Comparison of ENCODE assay signal across 8 cellular contexts in the genomic region with DNA sequence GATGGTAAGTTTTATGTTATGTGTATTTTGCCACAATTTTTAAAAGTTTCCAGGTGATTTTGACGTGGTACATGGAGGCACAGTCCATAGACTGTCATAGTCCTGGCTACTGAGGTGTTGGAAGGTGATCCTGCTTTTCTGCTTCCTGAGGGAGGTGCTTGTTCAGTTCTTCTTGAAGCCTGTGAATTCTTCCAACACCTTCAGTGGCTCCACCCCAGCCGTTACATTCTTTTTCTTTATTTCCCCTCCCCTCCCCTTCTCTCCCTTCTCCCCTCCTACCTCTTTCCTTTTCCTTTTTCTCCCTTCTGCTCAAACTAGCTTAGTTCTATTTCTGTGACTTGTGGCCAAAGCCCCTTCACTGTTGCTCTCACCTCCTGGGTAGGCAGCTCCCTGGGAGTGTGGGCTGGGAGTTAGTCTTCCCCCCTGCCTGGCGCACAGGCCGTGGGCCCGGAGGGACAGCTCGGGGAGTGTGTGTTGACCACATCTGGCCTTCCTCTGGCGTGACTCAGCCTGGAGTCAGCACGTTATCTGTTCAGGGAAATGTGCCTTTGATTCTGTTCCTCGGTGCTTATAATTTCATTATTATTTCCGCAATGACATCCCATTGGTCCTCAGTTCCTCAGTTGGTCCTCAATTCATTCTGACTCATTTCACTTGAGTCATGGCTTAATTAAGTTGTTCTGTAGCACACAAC.
A peak's percentile ranks its signal among the peaks of the same experiment; 100 is the strongest.
DNase-seq lines count a peak whose midpoint lies in the region; ATAC-seq and TF ChIP-seq lines count a peak whose summit lies in the region.

No MANE protein-coding gene starts in this region.

- TF ChIP-seq CTCF in PC-3 (conservative IDR thresholded peaks at IDR 0.05; ENCODE audit: low read depth, low read length) (no peak), endothelial cell (IDR thresholded peaks at IDR 0.05; ENCODE audit: unreplicated experiment) (no peak), psoas muscle (IDR thresholded peaks at IDR 0.05) (no peak)

- intact Hi-C loops in PC-3 (cut with micrococcal nuclease) (loop anchor here (1.0 kb wide), 1 partner anchor 9 kb away; no protein-coding TSS in a partner anchor), psoas muscle (cut with DNase I) (no loop called here)

- 27 to 32% (median 29%) methylated on average over 10 of the region's 10 CpGs for WGBS in psoas muscle, 3 donors

- H3K27ac ChIP-seq in PC-3 (ENCODE audit: low read length) (peak overlapping the region; percentile 79), psoas muscle (no peak overlapping the region)

- H3K9me3 Mint-ChIP-seq in endothelial cell (ENCODE audit: unreplicated experiment), result peaks cover 47% of the 10 kb centered on the region

- no peaks in the 10 kb centered on the region for H4K20me1 ChIP-seq in PC-3 (ENCODE audit: low read length)

- CTCF ChIA-PET in PC-3 (lab: Charles Lee), result no interaction called here

- no peaks in the 10 kb centered on the region for H3K4me1 Mint-ChIP-seq in endothelial cell (ENCODE audit: unreplicated experiment)

- no peak overlapping the region for H3K27ac Mint-ChIP-seq in endothelial cell (ENCODE audit: unreplicated experiment)

- BruUV-seq in PC-3 (replicated peaks; lab: Mats Ljungman, UMichigan), result no TSS peak

- H3K36me3 Mint-ChIP-seq in endothelial cell (ENCODE audit: low read depth, unreplicated experiment), result peaks cover 25% of the 10 kb centered on the region

- peak; percentile 15 for DNase-seq in ELF-1 (ENCODE audit: low read depth, low spot score)
- peak; percentile 91 for DNase-seq in PC-3
- no peak for DNase-seq in endothelial cell (ENCODE audit: low spot score)
- peak; percentile 43 to 58 for DNase-seq in psoas muscle
- DNase-seq in activated CD8-positive, alpha-beta memory T cell treated with anti-CD3 and anti-CD28 coated beads, Interleukin-2, amount 50 U/mL, for 48 hours, result no peak
- no peak for DNase-seq in AML-193 (lab: John Stamatoyannopoulos, UW)
- DNase-seq in activated CD8-positive, alpha-beta memory T cell treated with anti-CD3 and anti-CD28 coated beads, Interleukin-2, amount 50 U/mL, for 4 hours, result no peak
- no peak for DNase-seq in NCI-H1930 (lab: John Stamatoyannopoulos, UW)

- no peaks in the 10 kb centered on the region for H3K79me2 ChIP-seq in PC-3 (ENCODE audit: low read length)

- no peaks in the 10 kb centered on the region for H3F3A ChIP-seq in PC-3 (ENCODE audit: low read length, unreplicated experiment)

- H3K27me3 ChIP-seq in PC-3 (ENCODE audit: low read length), result no peaks in the 10 kb centered on the region
- H3K27me3 ChIP-seq in psoas muscle (ENCODE audit: insufficient read depth in 3 of 3, low read length in 2 of 3), result peaks cover 0 to 7% (median 2%) of the 10 kb centered on the region in 3 donors

- POLR2A ChIA-PET in PC-3 (lab: Charles Lee; ENCODE audit: unreplicated experiment), result no interaction called here

- H3K4me3 Mint-ChIP-seq in endothelial cell (ENCODE audit: unreplicated experiment), result peak overlapping the region; percentile 28

- H3K36me3 ChIP-seq in PC-3 (ENCODE audit: low read depth, low read length), result no peaks in the 10 kb centered on the region
- H3K36me3 ChIP-seq in psoas muscle (ENCODE audit: insufficient read depth in 1 of 2, low read depth in 1 of 2), result no peaks in the 10 kb centered on the region

- H3K4me2 ChIP-seq in PC-3 (ENCODE audit: low read length), result peak overlapping the region; percentile 69

- H3K9me2 ChIP-seq in PC-3 (replicated peaks; ENCODE audit: low read length), result no peaks in the 10 kb centered on the region

- peak overlapping the region; percentile 44; the same call in 1 of the 2 replicates for H3K4me3 ChIP-seq in PC-3 (ENCODE audit: low read length)
- no peak overlapping the region for H3K4me3 ChIP-seq in psoas muscle

- H3K27me3 Mint-ChIP-seq in endothelial cell (ENCODE audit: unreplicated experiment), result peaks cover 7% of the 10 kb centered on the region

- H2AFZ ChIP-seq in PC-3 (ENCODE audit: low read length), result peak overlapping the region; percentile 45; the same call in 1 of the 2 replicates

- ATAC-seq in PC-3, result peak; percentile 97
- ATAC-seq in psoas muscle, result peak in 3 of 4 donors; percentile 26 to 63 (median 42)

- H3K9me3 ChIP-seq in PC-3 (ENCODE audit: low read length), result no peaks in the 10 kb centered on the region
- peaks cover 5% of the 10 kb centered on the region for H3K9me3 ChIP-seq in psoas muscle

- H3K9ac ChIP-seq in PC-3 (ENCODE audit: low read length), result peak overlapping the region; percentile 32; the same call in 1 of the 2 replicates

- H3K4me1 ChIP-seq in PC-3 (ENCODE audit: insufficient read depth, low read length) (peaks cover 15% of the 10 kb centered on the region), psoas muscle (no peaks in the 10 kb centered on the region)

Comparison
In these comparisons a context has a peak if more than half of its experiments do, and no peak if none do; other contexts are left out.
1. DNase-seq: peak in ELF-1 (single experiment), PC-3 (single experiment) and psoas muscle (2 of 2); none in endothelial cell (single experiment), activated CD8-positive, alpha-beta memory T cell treated with anti-CD3 and anti-CD28 coated beads, Interleukin-2, amount 50 U/mL, for 48 hours (single experiment), AML-193 (0 of 2), activated CD8-positive, alpha-beta memory T cell treated with anti-CD3 and anti-CD28 coated beads, Interleukin-2, amount 50 U/mL, for 4 hours (single experiment) and NCI-H1930 (0 of 2).